26 cellular contexts compared by ENCODE assay signal in the genomic region with DNA sequence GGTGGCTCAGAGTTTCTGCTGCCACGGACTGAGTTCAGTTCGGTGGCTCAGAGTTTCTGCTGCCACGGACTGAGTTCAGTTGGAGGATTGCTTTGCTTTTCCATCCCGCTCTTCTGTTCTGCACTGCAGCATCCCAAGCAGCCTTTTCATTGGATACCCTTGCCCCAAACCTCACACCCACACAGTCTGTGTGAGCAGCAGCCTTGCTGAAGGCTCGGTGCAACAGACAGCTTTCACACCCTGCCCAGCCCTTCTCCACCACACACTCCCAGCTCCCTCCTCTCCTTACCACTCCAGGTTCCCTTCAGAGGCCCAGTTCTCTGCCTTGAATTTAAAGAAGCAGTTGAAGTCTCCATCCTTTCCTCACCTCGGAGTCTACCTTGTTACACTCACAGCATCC. TPM values are rescaled to one million over a fixed set of nuclear protein-coding genes. Genes with fewer than 3 reads are reported as not detected.
DNase-seq lines count a peak whose midpoint lies in the region; ATAC-seq, FAIRE-seq and TF ChIP-seq lines count a peak whose summit lies in the region.
"Had no signal": no experiment of that assay in that cellular context is flagged by ENCODE, and none has a peak within 500 bp of the region (broad histone marks: within the 10 kb centered on the region; RNA-seq: fewer than 3 reads in every experiment).

No MANE protein-coding gene starts in this region.

- H3K4me1 ChIP-seq in BLaER1 (peaks cover 31% of the 10 kb centered on the region), IMR-90 (ENCODE audit: control insufficient read depth, insufficient read depth, low read length) (no peaks in the 10 kb centered on the region), neuronal stem cell (ENCODE audit: control insufficient read depth in 2 of 2, insufficient read depth in 1 of 2, low read depth in 1 of 2, low read length in 2 of 2) (peaks cover 0 to 1% of the 10 kb centered on the region in 2 donors), kidney (ENCODE audit: control insufficient read depth in 1 of 2, insufficient read depth in 1 of 2, low read depth in 1 of 2, low read length in 2 of 2) (no peaks in the 10 kb centered on the region)
- H3K4me1 ChIP-seq: Caco-2 had no signal

- H2BK20ac ChIP-seq in IMR-90 (ENCODE audit: low read depth, low read length): no peak overlapping the region

- in situ Hi-C loops in IMR-90 (cut with MboI; ENCODE audit: low sequenced_read_pairs): no loop called here
- in situ Hi-C loops in brain microvascular endothelial cell (cut with HindIII; ENCODE audit: low pct_ligation_motif_present, low sequenced_read_pairs): no loop called here

- no peaks in the 10 kb centered on the region for H3K9me3 ChIP-seq in BLaER1
- H3K9me3 ChIP-seq in IMR-90 (ENCODE audit: control insufficient read depth, insufficient read depth, low read length): no peaks in the 10 kb centered on the region
- no peaks in the 10 kb centered on the region for H3K9me3 ChIP-seq in neuronal stem cell (replicated peaks in 1 of 2; ENCODE audit: control insufficient read depth in 2 of 2, insufficient read depth in 1 of 2, low read depth in 1 of 2, low read length in 2 of 2)
- H3K9me3 ChIP-seq in kidney (ENCODE audit: control insufficient read depth in 1 of 2, low read length in 2 of 2): peaks cover 0 to 3% of the 10 kb centered on the region in 2 donors
- H3K9me3 ChIP-seq: Caco-2, SK-N-SH had no signal

- no peak overlapping the region for H3K27ac ChIP-seq in BLaER1
- H3K27ac ChIP-seq in IMR-90 (ENCODE audit: insufficient read depth, low read length): no peak overlapping the region
- peak overlapping the region in 21 of 59 donors; percentile 0 to 80 (median 57) for H3K27ac ChIP-seq in dorsolateral prefrontal cortex
- no peak overlapping the region for H3K27ac ChIP-seq in neuronal stem cell (replicated peaks; ENCODE audit: low read length)
- H3K27ac ChIP-seq in kidney (ENCODE audit: low read depth in 2 of 2, low read length in 2 of 2): no peak overlapping the region
- H3K27ac ChIP-seq in brain microvascular endothelial cell: no peak overlapping the region
- H3K27ac ChIP-seq: C4-2B had no signal

- no peak for ATAC-seq in IMR-90 (ENCODE audit: low read depth)
- no peak for ATAC-seq in GM18867 (IDR thresholded peaks at IDR 0.05; ENCODE audit: unreplicated experiment)
- ATAC-seq: CD8-positive, alpha-beta T cell; HCT116 had no signal

- H3K18ac ChIP-seq in IMR-90 (ENCODE audit: low read depth, low read length): no peak overlapping the region
- no peak overlapping the region for H3K18ac ChIP-seq in neuronal stem cell (ENCODE audit: low read length)

- TF ChIP-seq CTCF in IMR-90 (conservative IDR thresholded peaks at IDR 0.05; ENCODE audit: low read depth, low read length) (no peak), dorsolateral prefrontal cortex (IDR thresholded peaks at IDR 0.05 in 54 of 56, conservative IDR thresholded peaks at IDR 0.05 in 2 of 56; ENCODE audit: low read depth in 1 of 56, partially characterized antibody in 56 of 56) (no peak), kidney (IDR thresholded peaks at IDR 0.05; ENCODE audit: borderline replicate concordance, extremely low read depth, insufficient read depth) (no peak), brain microvascular endothelial cell (IDR thresholded peaks at IDR 0.05; ENCODE audit: low read depth, low read length, missing control alignments) (no peak)

- no peak for TF ChIP-seq POLR2A in IMR-90 (IDR thresholded peaks at IDR 0.05; ENCODE audit: low read depth, low read length)

- 50% methylated on average over 1 of the region's 6 CpGs; no CpG with 5 or more reads in 1 of the 2 experiments for WGBS in IMR-90 (ENCODE audit: extremely low coverage in 2 of 2, insufficient read length in 1 of 2), 2 experiments
- no CpG with 5 or more reads among the region's 6 CpGs for WGBS in neuronal stem cell (ENCODE audit: extremely low coverage in 2 of 2, insufficient read length in 2 of 2, insufficient replicate concordance in 1 of 2), 2 donors

- H3K4ac ChIP-seq in IMR-90 (ENCODE audit: low read depth, low read length): no peak overlapping the region
- no peak overlapping the region for H3K4ac ChIP-seq in neuronal stem cell (ENCODE audit: low read length)

- H3K14ac ChIP-seq in IMR-90 (replicated peaks; ENCODE audit: low read depth, low read length): no peak overlapping the region
- no peak overlapping the region for H3K14ac ChIP-seq in neuronal stem cell (ENCODE audit: low read length)

- H3K9ac ChIP-seq in BLaER1 (no peak overlapping the region), IMR-90 (ENCODE audit: low read depth, low read length) (no peak overlapping the region), neuronal stem cell (ENCODE audit: low read depth, low read length, poor library complexity) (no peak overlapping the region), kidney (ENCODE audit: low read length in 2 of 2) (no peak overlapping the region)
- H3K9ac ChIP-seq: SK-N-SH had no signal

- H4K8ac ChIP-seq in IMR-90 (ENCODE audit: low read depth in 2 of 2, low read length in 2 of 2) (no peak overlapping the region), neuronal stem cell (ENCODE audit: low read depth, low read length) (no peak overlapping the region)

- no peak overlapping the region for H4K91ac ChIP-seq in IMR-90 (ENCODE audit: insufficient read depth, low read depth, low read length)
- no peak overlapping the region for H4K91ac ChIP-seq in neuronal stem cell (ENCODE audit: low read depth, low read length, poor library complexity)

- H3K79me1 ChIP-seq in IMR-90 (ENCODE audit: low read depth in 1 of 2, low read length in 2 of 2) (no peaks in the 10 kb centered on the region), neuronal stem cell (ENCODE audit: low read depth, low read length) (no peaks in the 10 kb centered on the region)

- H2AK5ac ChIP-seq in IMR-90 (ENCODE audit: low read depth, low read length) (no peak overlapping the region), neuronal stem cell (ENCODE audit: low read depth, low read length) (no peak overlapping the region)

- DNase-seq in IMR-90 (no peak), dorsolateral prefrontal cortex (peak in 7 of 10 donors; percentile 45 to 76 (median 55)), neuronal stem cell (ENCODE audit: low spot score) (no peak), cardiac septum (ENCODE audit: low spot score) (no peak), kidney (no peak), brain microvascular endothelial cell (no peak)
- DNase-seq: CD8-positive, alpha-beta T cell; DMS 273 treated with DMSO at 0.1 percent for 48 hours; DMS79 treated with DMSO at 0.1 percent for 48 hours; GF-D8; Karpas-422; NCI-H1092 treated with DMSO at 0.1 percent for 48 hours; NCI-H2081 treated with DMSO at 0.1 percent for 48 hours; NCI-H446; NCI-H524 treated with DMSO at 0.1 percent for 48 hours; NCI-H774; SK-N-SH; SW 1271 had no signal

- no peak overlapping the region for H3K56ac ChIP-seq in IMR-90 (ENCODE audit: extremely low read depth, insufficient read depth, low read length)

- H3K9me1 ChIP-seq in IMR-90 (ENCODE audit: insufficient read depth, low read length): no peaks in the 10 kb centered on the region

- H3K23ac ChIP-seq in IMR-90 (ENCODE audit: low read depth, low read length) (no peak overlapping the region), neuronal stem cell (ENCODE audit: low read depth, low read length, poor library complexity) (peak overlapping the region; percentile 37)

- H3K27me3 ChIP-seq in BLaER1 (no peaks in the 10 kb centered on the region), IMR-90 (ENCODE audit: control insufficient read depth, insufficient read depth, low read length) (peaks cover 11% of the 10 kb centered on the region), dorsolateral prefrontal cortex (peaks cover 0 to 4% (median 0%) of the 10 kb centered on the region in 45 donors), neuronal stem cell (ENCODE audit: control insufficient read depth in 3 of 3, insufficient read depth in 3 of 3, low read depth in 1 of 3, low read length in 3 of 3) (peaks cover 0 to 20% (median 2%) of the 10 kb centered on the region in 3 experiments), brain microvascular endothelial cell (replicated peaks) (no peaks in the 10 kb centered on the region)

- no peak for TF ChIP-seq RAD21 in IMR-90 (IDR thresholded peaks at IDR 0.05; ENCODE audit: low read length)

- H2BK15ac ChIP-seq in IMR-90 (ENCODE audit: low read depth, low read length) (no peak overlapping the region), neuronal stem cell (ENCODE audit: low read length) (peak overlapping the region; percentile 51)

- H4K5ac ChIP-seq in IMR-90 (ENCODE audit: low read depth, low read length): no peak overlapping the region

- no TSS peak for BruUV-seq in IMR-90 (replicated peaks; lab: Mats Ljungman, UMichigan)

- no peak overlapping the region for H2BK12ac ChIP-seq in neuronal stem cell (ENCODE audit: low read length)

- H2BK120ac ChIP-seq in IMR-90 (ENCODE audit: low read depth, low read length) (no peak overlapping the region), neuronal stem cell (ENCODE audit: low read depth, low read length) (no peak overlapping the region)

- H3K4me3 ChIP-seq in BLaER1 (no peak overlapping the region), IMR-90 (ENCODE audit: insufficient read depth, low read depth, low read length) (no peak overlapping the region), dorsolateral prefrontal cortex (no peak overlapping the region), neuronal stem cell (ENCODE audit: low read length in 2 of 2) (no peak overlapping the region), kidney (ENCODE audit: low read length in 2 of 2) (no peak overlapping the region), brain microvascular endothelial cell (ENCODE audit: low read depth, low read length) (no peak overlapping the region)

- dilution Hi-C loops in IMR-90 (cut with HindIII; ENCODE audit: low sequenced_read_pairs, unreplicated experiment): no loop called here

- peak overlapping the region; percentile 58 for H2AFZ ChIP-seq in IMR-90 (replicated peaks; ENCODE audit: low read length, poor library complexity)
- H2AFZ ChIP-seq in neuronal stem cell (ENCODE audit: low read length): no peak overlapping the region

- peak overlapping the region; percentile 63 for H3K4me2 ChIP-seq in BLaER1
- H3K4me2 ChIP-seq in IMR-90 (ENCODE audit: low read depth, low read length): no peak overlapping the region
- H3K4me2 ChIP-seq in neuronal stem cell (ENCODE audit: insufficient read depth, low read length, poor library complexity, severe bottlenecking): no peak overlapping the region
- H3K4me2 ChIP-seq: SK-N-SH had no signal

- no peak overlapping the region for H2AK9ac ChIP-seq in IMR-90 (replicated peaks; ENCODE audit: low read depth, low read length, poor library complexity)

- intact Hi-C loops in IMR-90 (cut with micrococcal nuclease) (no loop called here), dorsolateral prefrontal cortex (cut with DNase I) (no loop called here), cardiac septum (cut with DNase I) (no loop called here), kidney (cut with DNase I) (no loop called here)

- CTCF ChIA-PET in IMR-90 (lab: Yijun Ruan, JAX): no interaction called here

- H3K36me3 ChIP-seq in BLaER1 (no peaks in the 10 kb centered on the region), IMR-90 (ENCODE audit: control insufficient read depth, insufficient read depth, low read length) (no peaks in the 10 kb centered on the region), neuronal stem cell (replicated peaks in 1 of 2; ENCODE audit: control insufficient read depth in 2 of 2, insufficient read depth in 2 of 2, low read length in 2 of 2) (no peaks in the 10 kb centered on the region), kidney (ENCODE audit: control insufficient read depth in 1 of 2, insufficient read depth in 2 of 2, low read length in 2 of 2) (no peaks in the 10 kb centered on the region), brain microvascular endothelial cell (replicated peaks) (no peaks in the 10 kb centered on the region)

- no peak overlapping the region for H2BK5ac ChIP-seq in IMR-90 (ENCODE audit: low read depth, low read length, poor library complexity, severe bottlenecking)
- no peak overlapping the region for H2BK5ac ChIP-seq in neuronal stem cell (ENCODE audit: low read length)

- POLR2A ChIA-PET in IMR-90 (lab: Charles Lee; ENCODE audit: unreplicated experiment): no interaction called here

- FAIRE-seq in kidney (lab: Jason Lieb, UNC): no peak
- FAIRE-seq: A204.1, GM12891, RCC 7860 had no signal

- H4K20me1 ChIP-seq in BLaER1: no peaks in the 10 kb centered on the region
- H4K20me1 ChIP-seq in IMR-90 (ENCODE audit: insufficient read depth, low read length): no peaks in the 10 kb centered on the region

RNA-seq across cellular contexts. Expression of gene CHD6, which starts 52.5 kb away (rescaled TPM):
- total RNA-seq in IMR-90 (2012; rRNA removed) (26.7 and 31.7 TPM in 2 replicates), dorsolateral prefrontal cortex (100 to 1,000 TPM in 110 of 120 experiments, 10 to 100 TPM in 10; 89.1 to 162 (median 116) TPM), cardiac septum (35.9 TPM), kidney (53.5 TPM)
- polyA plus RNA-seq in IMR-90 (2012; rRNA removed) (7.9 and 8.8 TPM in 2 replicates), kidney (ENCODE audit: insufficient read depth, low read depth, low replicate concordance) (4.5 TPM)
- 2.2 and 2.4 TPM in 2 replicates for polyA plus RNA-seq in IMR-90 (2012; cell fraction: cytosol; rRNA removed)
- 17.0 and 37.4 TPM in 2 replicates for polyA plus RNA-seq in IMR-90 (2012; cell fraction: nucleus; rRNA removed; ENCODE audit: low replicate concordance)
- polyA plus RNA-seq in neuronal stem cell (2013, experiment 1 of 2): 47.7 TPM
- 51.3 TPM for polyA plus RNA-seq in neuronal stem cell (2013, experiment 2 of 2)

Comparison
In these comparisons a context has a peak if more than half of its experiments do, and no peak if none do; other contexts are left out.
1. DNase-seq: peak in dorsolateral prefrontal cortex (7 of 10); none in IMR-90 (single experiment), neuronal stem cell (single experiment), cardiac septum (single experiment), kidney (single experiment) and brain microvascular endothelial cell (single experiment).